ENCODE assay signal across 1 cellular context in the genomic region with DNA sequence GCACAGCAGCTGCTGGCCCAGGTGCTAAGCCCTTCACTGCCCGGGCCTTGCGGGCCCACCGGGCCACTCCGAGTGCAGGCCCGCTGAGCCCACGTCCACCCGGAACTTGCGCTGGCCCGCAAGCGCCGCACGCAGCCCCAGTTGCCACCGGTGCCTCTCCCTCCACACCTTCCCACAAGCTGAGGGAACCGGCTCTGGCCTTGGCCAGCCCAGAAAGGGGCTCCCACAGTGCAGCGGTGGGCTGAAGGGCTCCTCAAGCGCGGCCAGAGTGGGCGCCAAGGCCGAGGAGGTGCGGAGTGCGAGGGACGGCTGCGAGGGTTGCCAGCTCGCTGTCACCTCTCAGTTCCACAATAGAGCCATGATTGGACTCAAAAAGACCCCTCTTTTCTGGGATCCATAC.
TF ChIP-seq lines count a peak whose summit lies in the region.
"Not testable (repeated sequence)": the region's sequence is repeated elsewhere in the genome, so short reads cannot be mapped to it uniquely, and the experiment has no call there.

No MANE protein-coding gene starts in this region.

TF ChIP-seq in K562, 482 proteins besides CTCF, POLR2A, EP300 and RAD21 (continued from another document):
- TF ChIP-seq, protein P1, sequence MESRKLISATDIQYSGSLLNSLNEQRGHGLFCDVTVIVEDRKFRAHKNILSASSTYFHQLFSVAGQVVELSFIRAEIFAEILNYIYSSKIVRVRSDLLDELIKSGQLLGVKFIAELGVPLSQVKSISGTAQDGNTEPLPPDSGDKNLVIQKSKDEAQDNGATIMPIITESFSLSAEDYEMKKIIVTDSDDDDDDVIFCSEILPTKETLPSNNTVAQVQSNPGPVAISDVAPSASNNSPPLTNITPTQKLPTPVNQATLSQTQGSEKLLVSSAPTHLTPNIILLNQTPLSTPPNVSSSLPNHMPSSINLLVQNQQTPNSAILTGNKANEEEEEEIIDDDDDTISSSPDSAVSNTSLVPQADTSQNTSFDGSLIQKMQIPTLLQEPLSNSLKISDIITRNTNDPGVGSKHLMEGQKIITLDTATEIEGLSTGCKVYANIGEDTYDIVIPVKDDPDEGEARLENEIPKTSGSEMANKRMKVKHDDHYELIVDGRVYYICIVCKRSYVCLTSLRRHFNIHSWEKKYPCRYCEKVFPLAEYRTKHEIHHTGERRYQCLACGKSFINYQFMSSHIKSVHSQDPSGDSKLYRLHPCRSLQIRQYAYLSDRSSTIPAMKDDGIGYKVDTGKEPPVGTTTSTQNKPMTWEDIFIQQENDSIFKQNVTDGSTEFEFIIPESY (CRISPR knock-in tag; IDR thresholded peaks at IDR 0.05): 0 out of 2 replicates have a peak, but pooled peaks have one; percentile 53
- TF ChIP-seq, protein P2, sequence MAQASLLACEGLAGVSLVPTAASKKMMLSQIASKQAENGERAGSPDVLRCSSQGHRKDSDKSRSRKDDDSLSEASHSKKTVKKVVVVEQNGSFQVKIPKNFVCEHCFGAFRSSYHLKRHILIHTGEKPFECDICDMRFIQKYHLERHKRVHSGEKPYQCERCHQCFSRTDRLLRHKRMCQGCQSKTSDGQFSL (CRISPR knock-in tag; IDR thresholded peaks at IDR 0.05): peak; percentile 31; the same call in 1 of the 2 replicates
- TF ChIP-seq, protein P2 (tag; IDR thresholded peaks at IDR 0.05): not testable (repeated sequence)
